Comparison of ENCODE assay signal across 2 cellular contexts in the genomic region with DNA sequence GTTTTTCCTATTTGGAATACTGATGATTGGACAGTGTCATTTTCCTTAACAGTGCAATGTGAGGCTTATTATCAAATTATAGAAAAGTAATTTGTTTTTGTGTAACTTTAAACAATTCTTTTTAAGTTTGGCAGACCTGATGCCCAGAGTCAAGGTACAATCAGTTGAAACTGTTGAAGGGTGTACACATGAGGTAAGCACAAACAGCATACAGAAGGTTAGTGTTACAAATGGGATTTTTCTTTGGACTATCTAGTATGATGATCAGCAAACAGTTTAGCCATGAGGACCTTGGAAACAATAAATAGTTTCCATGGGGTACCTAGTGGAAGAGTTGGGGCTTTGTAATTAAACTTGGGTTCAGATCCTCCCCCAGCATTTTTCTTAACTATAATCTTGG.
TF ChIP-seq lines count a peak whose summit lies in the region.

No MANE protein-coding gene starts in this region.

TF ChIP-seq in GM12878, 131 proteins besides CTCF, POLR2A, EP300 and RAD21:
- no peak for TF ChIP-seq ETV6 (conservative IDR thresholded peaks at IDR 0.05 in 1 of 2, IDR thresholded peaks at IDR 0.05 in 1 of 2; ENCODE audit: borderline replicate concordance in 1 of 2, low read depth in 1 of 2)
- TF ChIP-seq SMC3 (IDR thresholded peaks at IDR 0.05; ENCODE audit: borderline replicate concordance, low read length) = no peak
- TF ChIP-seq SIX5 (IDR thresholded peaks at IDR 0.05; ENCODE audit: low read depth, low read length, severe bottlenecking) = no peak
- no peak for TF ChIP-seq IKZF1 (conservative IDR thresholded peaks at IDR 0.05)
- TF ChIP-seq JUND (IDR thresholded peaks at IDR 0.05; ENCODE audit: low read depth, low read length) = no peak
- TF ChIP-seq MXI1 (IDR thresholded peaks at IDR 0.05; ENCODE audit: low read depth, low read length) = no peak
- no peak for TF ChIP-seq IRF3 (IDR thresholded peaks at IDR 0.05)
- no peak for TF ChIP-seq MYC (IDR thresholded peaks at IDR 0.05; ENCODE audit: insufficient read depth, insufficient read length, insufficient replicate concordance, low read length, severe bottlenecking)
- no peak for TF ChIP-seq TCF3 (IDR thresholded peaks at IDR 0.05; ENCODE audit: borderline replicate concordance, insufficient read depth, low read depth, low read length)
- TF ChIP-seq, protein P1, sequence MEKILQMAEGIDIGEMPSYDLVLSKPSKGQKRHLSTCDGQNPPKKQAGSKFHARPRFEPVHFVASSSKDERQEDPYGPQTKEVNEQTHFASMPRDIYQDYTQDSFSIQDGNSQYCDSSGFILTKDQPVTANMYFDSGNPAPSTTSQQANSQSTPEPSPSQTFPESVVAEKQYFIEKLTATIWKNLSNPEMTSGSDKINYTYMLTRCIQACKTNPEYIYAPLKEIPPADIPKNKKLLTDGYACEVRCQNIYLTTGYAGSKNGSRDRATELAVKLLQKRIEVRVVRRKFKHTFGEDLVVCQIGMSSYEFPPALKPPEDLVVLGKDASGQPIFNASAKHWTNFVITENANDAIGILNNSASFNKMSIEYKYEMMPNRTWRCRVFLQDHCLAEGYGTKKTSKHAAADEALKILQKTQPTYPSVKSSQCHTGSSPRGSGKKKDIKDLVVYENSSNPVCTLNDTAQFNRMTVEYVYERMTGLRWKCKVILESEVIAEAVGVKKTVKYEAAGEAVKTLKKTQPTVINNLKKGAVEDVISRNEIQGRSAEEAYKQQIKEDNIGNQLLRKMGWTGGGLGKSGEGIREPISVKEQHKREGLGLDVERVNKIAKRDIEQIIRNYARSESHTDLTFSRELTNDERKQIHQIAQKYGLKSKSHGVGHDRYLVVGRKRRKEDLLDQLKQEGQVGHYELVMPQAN (conservative IDR thresholded peaks at IDR 0.05) = no peak
- no peak for TF ChIP-seq NRF1 (conservative IDR thresholded peaks at IDR 0.05; ENCODE audit: low read depth, low read length)
- TF ChIP-seq SMAD1 (IDR thresholded peaks at IDR 0.05; ENCODE audit: low read depth, partially characterized antibody) = no peak

TF ChIP-seq in liver, 16 proteins besides CTCF, POLR2A, EP300 and RAD21:
- TF ChIP-seq HNF4A (conservative IDR thresholded peaks at IDR 0.05) (peak; percentile 75 to 83), NR2F2 (IDR thresholded peaks at IDR 0.05) (no peak), MAX (IDR thresholded peaks at IDR 0.05) (no peak), JUND (IDR thresholded peaks at IDR 0.05) (peak in 1 of 2 donors; percentile 46), TAF1 (conservative IDR thresholded peaks at IDR 0.05) (no peak), SP1 (IDR thresholded peaks at IDR 0.05) (peak; percentile 34), FOXA1 (IDR thresholded peaks at IDR 0.05) (peak; percentile 17), RXRA (IDR thresholded peaks at IDR 0.05) (peak in 1 of 2 donors; percentile 42), EGR1 (IDR thresholded peaks at IDR 0.05; ENCODE audit: low read depth in 2 of 2) (no peak), YY1 (IDR thresholded peaks at IDR 0.05) (no peak), HNF4G (IDR thresholded peaks at IDR 0.05) (peak; percentile 16), FOXA2 (IDR thresholded peaks at IDR 0.05) (peak; percentile 70), ZBTB33 (IDR thresholded peaks at IDR 0.05) (no peak), GABPA (IDR thresholded peaks at IDR 0.05 in 1 of 2, conservative IDR thresholded peaks at IDR 0.05 in 1 of 2) (no peak)
- TF ChIP-seq, protein P2, sequence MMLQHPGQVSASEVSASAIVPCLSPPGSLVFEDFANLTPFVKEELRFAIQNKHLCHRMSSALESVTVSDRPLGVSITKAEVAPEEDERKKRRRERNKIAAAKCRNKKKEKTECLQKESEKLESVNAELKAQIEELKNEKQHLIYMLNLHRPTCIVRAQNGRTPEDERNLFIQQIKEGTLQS (IDR thresholded peaks at IDR 0.05) = no peak
- TF ChIP-seq, protein P3, sequence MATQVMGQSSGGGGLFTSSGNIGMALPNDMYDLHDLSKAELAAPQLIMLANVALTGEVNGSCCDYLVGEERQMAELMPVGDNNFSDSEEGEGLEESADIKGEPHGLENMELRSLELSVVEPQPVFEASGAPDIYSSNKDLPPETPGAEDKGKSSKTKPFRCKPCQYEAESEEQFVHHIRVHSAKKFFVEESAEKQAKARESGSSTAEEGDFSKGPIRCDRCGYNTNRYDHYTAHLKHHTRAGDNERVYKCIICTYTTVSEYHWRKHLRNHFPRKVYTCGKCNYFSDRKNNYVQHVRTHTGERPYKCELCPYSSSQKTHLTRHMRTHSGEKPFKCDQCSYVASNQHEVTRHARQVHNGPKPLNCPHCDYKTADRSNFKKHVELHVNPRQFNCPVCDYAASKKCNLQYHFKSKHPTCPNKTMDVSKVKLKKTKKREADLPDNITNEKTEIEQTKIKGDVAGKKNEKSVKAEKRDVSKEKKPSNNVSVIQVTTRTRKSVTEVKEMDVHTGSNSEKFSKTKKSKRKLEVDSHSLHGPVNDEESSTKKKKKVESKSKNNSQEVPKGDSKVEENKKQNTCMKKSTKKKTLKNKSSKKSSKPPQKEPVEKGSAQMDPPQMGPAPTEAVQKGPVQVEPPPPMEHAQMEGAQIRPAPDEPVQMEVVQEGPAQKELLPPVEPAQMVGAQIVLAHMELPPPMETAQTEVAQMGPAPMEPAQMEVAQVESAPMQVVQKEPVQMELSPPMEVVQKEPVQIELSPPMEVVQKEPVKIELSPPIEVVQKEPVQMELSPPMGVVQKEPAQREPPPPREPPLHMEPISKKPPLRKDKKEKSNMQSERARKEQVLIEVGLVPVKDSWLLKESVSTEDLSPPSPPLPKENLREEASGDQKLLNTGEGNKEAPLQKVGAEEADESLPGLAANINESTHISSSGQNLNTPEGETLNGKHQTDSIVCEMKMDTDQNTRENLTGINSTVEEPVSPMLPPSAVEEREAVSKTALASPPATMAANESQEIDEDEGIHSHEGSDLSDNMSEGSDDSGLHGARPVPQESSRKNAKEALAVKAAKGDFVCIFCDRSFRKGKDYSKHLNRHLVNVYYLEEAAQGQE (IDR thresholded peaks at IDR 0.05) = peak; percentile 42
TF ChIP-seq in liver: peak in this region for 8.
